In the genomic region with DNA sequence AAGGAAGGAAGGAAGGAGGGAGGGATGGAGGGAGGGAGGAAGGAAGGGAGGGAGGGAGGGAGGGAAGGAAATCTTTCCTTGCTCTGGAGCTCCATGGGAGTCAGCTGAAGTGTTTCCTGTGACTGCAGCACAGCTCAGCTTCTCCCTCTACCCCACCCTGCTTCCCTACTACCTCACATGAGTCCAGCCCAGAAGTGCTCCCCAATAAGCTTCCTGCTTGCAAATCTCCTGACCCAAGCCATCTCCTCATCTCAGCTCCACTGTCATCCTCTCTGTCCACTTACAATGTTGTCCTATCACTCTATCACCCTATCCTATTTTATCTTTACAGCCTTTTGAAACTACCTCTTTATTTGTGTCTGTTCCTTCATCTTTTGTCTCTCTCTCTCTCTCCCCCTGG, we compare ENCODE assay signal across 1 cellular context.
TF ChIP-seq lines count a peak whose summit lies in the region.

No MANE protein-coding gene starts in this region.

TF ChIP-seq in HCT116, 20 proteins besides CTCF, POLR2A, EP300 and RAD21:
- TF ChIP-seq ZNF274 (IDR thresholded peaks at IDR 0.05; ENCODE audit: low read depth, low read length) (no peak), CEBPB (IDR thresholded peaks at IDR 0.05; ENCODE audit: low read depth) (no peak), EZH2 (IDR thresholded peaks at IDR 0.05) (no peak), POLR2AphosphoS5 (IDR thresholded peaks at IDR 0.05; ENCODE audit: low read depth, low read length) (no peak)
